Comparison of ENCODE assay signal across 1 cellular context in the genomic region with DNA sequence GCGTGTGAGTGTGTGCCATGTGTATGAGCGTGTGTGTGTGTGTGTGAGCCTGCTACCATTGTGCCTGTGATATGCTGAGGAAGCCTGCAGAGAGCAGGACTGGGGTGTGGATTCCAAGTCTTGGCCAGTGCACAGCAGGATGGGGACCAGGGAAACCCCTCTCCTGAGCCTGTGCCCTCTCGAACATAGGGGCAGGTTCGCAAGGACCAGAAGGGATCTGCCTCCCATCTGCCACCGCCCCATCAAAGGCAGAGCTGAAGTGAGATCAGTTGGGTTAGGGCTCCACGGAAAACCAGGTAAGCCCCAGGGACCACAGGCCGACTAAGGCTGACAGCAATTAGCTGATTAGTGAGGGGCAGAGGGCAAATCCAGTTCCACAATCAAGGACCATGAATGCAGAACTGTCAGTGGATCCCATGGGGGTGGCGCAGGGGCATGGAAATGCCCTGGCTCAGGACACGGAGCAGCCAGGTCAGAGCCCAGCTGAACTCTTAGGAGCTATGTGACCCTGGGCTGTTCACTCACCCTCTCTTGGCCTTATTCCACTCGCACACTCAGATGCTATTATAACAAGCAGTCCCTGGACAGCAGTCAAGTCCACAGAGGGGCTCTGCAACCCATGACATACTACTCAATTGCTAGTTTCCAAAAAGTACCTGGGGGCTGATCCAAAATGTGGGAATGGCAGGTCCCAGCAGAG.
TF ChIP-seq lines count a peak whose summit lies in the region.

No MANE protein-coding gene starts in this region.

TF ChIP-seq in IMR-90, 13 proteins besides CTCF, POLR2A, EP300 and RAD21 (continued from another document):
- TF ChIP-seq, protein P1, sequence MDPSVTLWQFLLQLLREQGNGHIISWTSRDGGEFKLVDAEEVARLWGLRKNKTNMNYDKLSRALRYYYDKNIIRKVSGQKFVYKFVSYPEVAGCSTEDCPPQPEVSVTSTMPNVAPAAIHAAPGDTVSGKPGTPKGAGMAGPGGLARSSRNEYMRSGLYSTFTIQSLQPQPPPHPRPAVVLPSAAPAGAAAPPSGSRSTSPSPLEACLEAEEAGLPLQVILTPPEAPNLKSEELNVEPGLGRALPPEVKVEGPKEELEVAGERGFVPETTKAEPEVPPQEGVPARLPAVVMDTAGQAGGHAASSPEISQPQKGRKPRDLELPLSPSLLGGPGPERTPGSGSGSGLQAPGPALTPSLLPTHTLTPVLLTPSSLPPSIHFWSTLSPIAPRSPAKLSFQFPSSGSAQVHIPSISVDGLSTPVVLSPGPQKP (IDR thresholded peaks at IDR 0.05; ENCODE audit: borderline replicate concordance, low read depth, low read length) = no peak
- TF ChIP-seq CHD1 (IDR thresholded peaks at IDR 0.05; ENCODE audit: low read depth, low read length) (no peak), NFE2L2 (IDR thresholded peaks at IDR 0.05; ENCODE audit: low read depth, low read length) (no peak), MXI1 (IDR thresholded peaks at IDR 0.05; ENCODE audit: borderline replicate concordance, low read depth, low read length) (no peak), MAFK (IDR thresholded peaks at IDR 0.05; ENCODE audit: low read depth, low read length) (no peak)
